Comparison of ENCODE assay signal across 18 cellular contexts in the genomic region with DNA sequence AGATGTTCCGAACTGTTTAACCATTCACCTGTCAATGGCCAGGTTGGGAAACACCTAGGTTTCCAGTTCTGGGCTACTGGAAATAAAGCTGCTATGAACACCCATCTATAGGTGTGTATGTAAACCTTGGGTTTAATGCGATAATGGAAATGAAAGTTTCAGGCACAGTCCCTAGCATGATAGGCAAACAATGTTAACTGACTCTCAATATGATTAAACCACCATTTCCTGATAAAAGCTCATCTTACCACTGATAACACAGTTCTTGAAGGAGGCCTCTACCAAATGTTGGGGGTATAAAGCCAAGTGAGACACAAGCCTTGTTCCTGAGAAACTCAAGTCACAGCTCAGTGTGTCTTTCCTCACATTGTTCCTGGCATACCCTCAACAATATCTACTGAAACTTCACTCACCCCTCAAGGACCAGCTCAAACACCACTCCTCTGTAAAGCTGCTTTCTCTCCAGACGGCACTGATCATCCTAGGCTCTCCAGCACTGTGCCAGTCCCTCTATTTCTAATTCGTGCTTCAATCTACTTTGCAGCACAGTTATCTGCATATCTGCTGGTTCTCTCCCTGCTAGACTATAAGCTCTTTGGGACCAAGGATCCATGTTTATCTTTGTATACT. TPM values are rescaled to one million over a fixed set of nuclear protein-coding genes. Genes with fewer than 3 reads are reported as not detected.
DNase-seq lines count a peak whose midpoint lies in the region; ATAC-seq lines count a peak whose summit lies in the region.
"Had no signal": no experiment of that assay in that cellular context is flagged by ENCODE, and none has a peak within 500 bp of the region (broad histone marks: within the 10 kb centered on the region; RNA-seq: fewer than 3 reads in every experiment).

No MANE protein-coding gene starts in this region.

- DNase-seq in left ventricle myocardium superior (no peak), Right ventricle myocardium superior (no peak), T-helper 17 cell (no peak)
- no peak for DNase-seq in effector memory CD8-positive, alpha-beta T cell
- DNase-seq in NK-92 treated with Interleukin-12 subunit alpha and Interleukin-12 subunit beta, amount 100 ng/mL, for 24 hours (lab: John Stamatoyannopoulos, UW), result no peak
- no peak for DNase-seq in stimulated activated CD4-positive, alpha-beta T cell treated with anti-CD3 and anti-CD28 coated beads, Interleukin-1b, Interleukin-23, amount 100 ng/mL, for 48 hours
- DNase-seq: activated CD4-positive, alpha-beta T cell treated with anti-CD3 and anti-CD28 coated beads for 1 hour; activated gamma-delta T cell; DMS153; effector CD8-positive, alpha-beta T cell; H7; left colon; NCI-H1105; right cardiac atrium had no signal

- no peaks in the 10 kb centered on the region for H3K27me3 Mint-ChIP-seq in T-helper 17 cell
- no peaks in the 10 kb centered on the region for H3K27me3 Mint-ChIP-seq in effector memory CD8-positive, alpha-beta T cell

- ATAC-seq in left ventricle myocardium superior (peak; percentile 14), Right ventricle myocardium superior (ENCODE audit: poor library complexity) (no peak), T-helper 17 cell (peak; percentile 65), HG02588 (IDR thresholded peaks at IDR 0.05; ENCODE audit: unreplicated experiment) (no peak), GM21390 (IDR thresholded peaks at IDR 0.05; ENCODE audit: unreplicated experiment) (no peak)
- ATAC-seq in effector memory CD8-positive, alpha-beta T cell (replicated peaks), result peak; percentile 51

- peaks cover 35% of the 10 kb centered on the region for H3K4me1 Mint-ChIP-seq in T-helper 17 cell
- peaks cover 32 to 71% of the 10 kb centered on the region in 2 donors for H3K4me1 Mint-ChIP-seq in effector memory CD8-positive, alpha-beta T cell (ENCODE audit: low read depth in 2 of 2)

- peak overlapping the region; percentile 88 for H3K27ac Mint-ChIP-seq in T-helper 17 cell
- peak overlapping the region; percentile 42 to 91 for H3K27ac Mint-ChIP-seq in effector memory CD8-positive, alpha-beta T cell

- no peaks in the 10 kb centered on the region for H3K9me3 Mint-ChIP-seq in effector memory CD8-positive, alpha-beta T cell
- H3K9me3 Mint-ChIP-seq: nephron had no signal

- H3K4me3 Mint-ChIP-seq in T-helper 17 cell, result peak overlapping the region; percentile 61
- peak overlapping the region; percentile 6 to 18 for H3K4me3 Mint-ChIP-seq in effector memory CD8-positive, alpha-beta T cell
- H3K4me3 Mint-ChIP-seq: nephron had no signal

- peaks cover 2% of the 10 kb centered on the region for H3K36me3 Mint-ChIP-seq in T-helper 17 cell (ENCODE audit: low read depth)
- peaks cover 60% of the 10 kb centered on the region for H3K36me3 Mint-ChIP-seq in effector memory CD8-positive, alpha-beta T cell (ENCODE audit: insufficient read depth)

- intact Hi-C loops in left ventricle myocardium superior (cut with micrococcal nuclease), result no loop called here
- intact Hi-C loops in Right ventricle myocardium superior (cut with DNase I), result no loop called here

- H3K9me3 ChIP-seq in T-helper 17 cell (ENCODE audit: control insufficient read depth, low read length, poor library complexity, severe bottlenecking), result no peaks in the 10 kb centered on the region
- H3K9me3 ChIP-seq: breast epithelium had no signal

RNA-seq across cellular contexts. Expression of gene RAB14, which starts 15.8 kb away (rescaled TPM):
- 57.7 TPM for total RNA-seq in left ventricle myocardium superior
- 53.3 TPM for total RNA-seq in Right ventricle myocardium superior
- total RNA-seq in T-helper 17 cell, result 10 to 100 TPM; 42.1 to 49.8 TPM

Comparison
In these comparisons a context has a peak if more than half of its experiments do, and no peak if none do; other contexts are left out.
1. ATAC-seq: peak in left ventricle myocardium superior (single experiment), T-helper 17 cell (single experiment) and effector memory CD8-positive, alpha-beta T cell (single experiment); none in Right ventricle myocardium superior (single experiment), HG02588 (single experiment) and GM21390 (single experiment).